Comparison of ENCODE assay signal across 25 cellular contexts in the genomic region with DNA sequence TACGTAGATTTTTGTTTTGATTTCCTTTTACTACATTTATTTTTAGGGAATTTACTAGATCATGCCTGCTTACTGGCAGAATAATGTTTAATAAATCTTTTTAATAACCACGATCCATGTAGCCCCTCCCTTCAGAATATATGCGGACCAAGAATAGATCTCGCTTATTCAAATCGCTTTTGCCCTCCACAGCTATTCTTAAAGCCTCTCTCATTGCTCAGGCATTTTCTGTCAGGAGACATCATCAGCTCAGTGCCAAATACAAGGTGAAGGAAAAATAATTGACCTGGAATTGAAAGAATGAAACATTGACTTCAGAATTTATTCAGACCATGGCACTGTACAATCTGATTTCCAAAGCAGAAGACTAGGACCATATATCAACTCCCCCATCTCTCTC. TPM values are rescaled to one million over a fixed set of nuclear protein-coding genes. Genes with fewer than 3 reads are reported as not detected.
A peak's percentile ranks its signal among the peaks of the same experiment; 100 is the strongest.
DNase-seq lines count a peak whose midpoint lies in the region; ATAC-seq and TF ChIP-seq lines count a peak whose summit lies in the region.
"Had no signal": no experiment of that assay in that cellular context is flagged by ENCODE, and none has a peak within 500 bp of the region (broad histone marks: within the 10 kb centered on the region; RNA-seq: fewer than 3 reads in every experiment).

No MANE protein-coding gene starts in this region.

- peak overlapping the region; percentile 43 for H3K27ac Mint-ChIP-seq in activated CD4-positive, alpha-beta T cell treated with anti-CD3 and anti-CD28 coated beads, Interleukin-2, amount 10 ng/mL, durations not matched to agents 24 days and 14 days
- H3K27ac Mint-ChIP-seq in T-helper 17 cell, result peak overlapping the region; percentile 83
- H3K27ac Mint-ChIP-seq: CD8-positive, alpha-beta T cell had no signal

- no peak for DNase-seq in activated CD4-positive, alpha-beta T cell treated with anti-CD3 and anti-CD28 coated beads, Interleukin-2, amount 10 ng/mL, durations not matched to agents 24 days and 14 days
- no peak for DNase-seq in activated CD4-positive, alpha-beta T cell treated with anti-CD3 and anti-CD28 coated beads for 1 hour
- DNase-seq in Right ventricle myocardium inferior (ENCODE audit: missing footprints) (no peak), left cardiac atrium (no peak), T-helper 17 cell (no peak)
- DNase-seq: 8988T; Calu3; CD8-positive, alpha-beta T cell; GOT3; HCEC 1CT; MG63; NCI-H1417; NCI-H1694 treated with DMSO at 0.1 percent for 48 hours; NCI-H2081 treated with DMSO at 0.1 percent for 48 hours; NCI-H2171 treated with DMSO at 0.1 percent for 48 hours; NCI-H446; NCI-H526 treated with DMSO at 0.1 percent for 48 hours; OCI-M1; SHP77 had no signal

- peaks cover 49% of the 10 kb centered on the region for H3K4me1 Mint-ChIP-seq in activated CD4-positive, alpha-beta T cell treated with anti-CD3 and anti-CD28 coated beads, Interleukin-2, amount 10 ng/mL, durations not matched to agents 24 days and 14 days
- peaks cover 32% of the 10 kb centered on the region for H3K4me1 Mint-ChIP-seq in T-helper 17 cell

- peak; percentile 64 for ATAC-seq in Right ventricle myocardium inferior
- ATAC-seq in left cardiac atrium, result no peak
- no peak for ATAC-seq in T-helper 17 cell
- ATAC-seq in HG03045 (IDR thresholded peaks at IDR 0.05; ENCODE audit: unreplicated experiment), result no peak
- no peak for ATAC-seq in GM18511 (IDR thresholded peaks at IDR 0.05; ENCODE audit: unreplicated experiment)
- ATAC-seq: CD8-positive, alpha-beta T cell had no signal

- H3K27ac ChIP-seq in neutrophil, result peak overlapping the region; percentile 97

- H3K9me3 ChIP-seq in T-helper 17 cell (ENCODE audit: control insufficient read depth, low read length, poor library complexity, severe bottlenecking), result no peaks in the 10 kb centered on the region
- H3K9me3 ChIP-seq in neutrophil, result no peaks in the 10 kb centered on the region
- H3K9me3 ChIP-seq: BLaER1 treated with 17β-estradiol and CSF1 and Interleukin-3, amounts not matched to agents 10 nM and 100 nM; MG63 had no signal

- no peak for TF ChIP-seq CTCF in neutrophil (IDR thresholded peaks at IDR 0.05)

- peaks cover 63% of the 10 kb centered on the region for H3K36me3 Mint-ChIP-seq in activated CD4-positive, alpha-beta T cell treated with anti-CD3 and anti-CD28 coated beads, Interleukin-2, amount 10 ng/mL, durations not matched to agents 24 days and 14 days (ENCODE audit: low read depth)
- H3K36me3 Mint-ChIP-seq in T-helper 17 cell (ENCODE audit: low read depth), result peaks cover 13% of the 10 kb centered on the region

- no peaks in the 10 kb centered on the region for H3K27me3 Mint-ChIP-seq in activated CD4-positive, alpha-beta T cell treated with anti-CD3 and anti-CD28 coated beads, Interleukin-2, amount 10 ng/mL, durations not matched to agents 24 days and 14 days
- H3K27me3 Mint-ChIP-seq in T-helper 17 cell, result no peaks in the 10 kb centered on the region

- H3K4me3 Mint-ChIP-seq in activated CD4-positive, alpha-beta T cell treated with anti-CD3 and anti-CD28 coated beads, Interleukin-2, amount 10 ng/mL, durations not matched to agents 24 days and 14 days, result no peak overlapping the region
- H3K4me3 Mint-ChIP-seq in T-helper 17 cell, result no peak overlapping the region
- H3K4me3 Mint-ChIP-seq: CD8-positive, alpha-beta T cell had no signal

- H3K4me3 ChIP-seq in neutrophil (ENCODE audit: low read depth in 1 of 2, low read length in 1 of 2), result no peak overlapping the region
- H3K4me3 ChIP-seq: BLaER1 treated with 17β-estradiol and CSF1 and Interleukin-3, amounts not matched to agents 10 nM and 100 nM; MG63 had no signal

- peaks cover 96 to 100% of the 10 kb centered on the region in 2 experiments for H3K4me1 ChIP-seq in neutrophil (ENCODE audit: control insufficient read depth in 1 of 2, insufficient read depth in 1 of 2, low read depth in 1 of 2, low read length in 1 of 2)

- no peaks in the 10 kb centered on the region for H3K27me3 ChIP-seq in neutrophil
- H3K27me3 ChIP-seq: BLaER1 treated with 17β-estradiol and CSF1 and Interleukin-3, amounts not matched to agents 10 nM and 100 nM; MG63 had no signal

- no peaks in the 10 kb centered on the region for H3K9me3 Mint-ChIP-seq in activated CD4-positive, alpha-beta T cell treated with anti-CD3 and anti-CD28 coated beads, Interleukin-2, amount 10 ng/mL, durations not matched to agents 24 days and 14 days
- H3K9me3 Mint-ChIP-seq: CD8-positive, alpha-beta T cell had no signal

- intact Hi-C loops in activated CD4-positive, alpha-beta T cell treated with anti-CD3 and anti-CD28 coated beads, Interleukin-2, amount 10 ng/mL, durations not matched to agents 24 days and 14 days (cut with micrococcal nuclease), result no loop called here
- intact Hi-C loops in Right ventricle myocardium inferior (cut with DNase I) (no loop called here), left cardiac atrium (cut with DNase I) (no loop called here)

- peaks cover 73% of the 10 kb centered on the region for H3K36me3 ChIP-seq in neutrophil
- H3K36me3 ChIP-seq: MG63 had no signal

RNA-seq across cellular contexts. Expression of a gene that starts 10.0 kb away (rescaled TPM):
- 303 and 318 TPM in 2 replicates for total RNA-seq in activated CD4-positive, alpha-beta T cell treated with anti-CD3 and anti-CD28 coated beads, Interleukin-2, amount 10 ng/mL, durations not matched to agents 24 days and 14 days
- total RNA-seq in Right ventricle myocardium inferior, result 3.3 TPM
- 1 to 10 TPM; 2.5 to 5.3 TPM for total RNA-seq in left cardiac atrium
- 10 to 100 TPM; 79.9 to 84.0 TPM for total RNA-seq in T-helper 17 cell
- total RNA-seq: Calu3, Daoy, LHCN-M2 had no signal

RNA-seq across cellular contexts. Expression of a gene that starts 17.3 kb away (rescaled TPM):
- total RNA-seq in activated CD4-positive, alpha-beta T cell treated with anti-CD3 and anti-CD28 coated beads, Interleukin-2, amount 10 ng/mL, durations not matched to agents 24 days and 14 days, result 64.6 and 65.4 TPM in 2 replicates
- total RNA-seq in Right ventricle myocardium inferior (2.2 TPM), left cardiac atrium (1 to 10 TPM; 1.0 to 1.1 TPM), T-helper 17 cell (10 to 100 TPM; 24.5 to 26.4 TPM)
- total RNA-seq: LHCN-M2 had no signal

RNA-seq across cellular contexts. Expression of a gene that starts 29.3 kb away (rescaled TPM):
- 18.5 and 19.3 TPM in 2 replicates for total RNA-seq in activated CD4-positive, alpha-beta T cell treated with anti-CD3 and anti-CD28 coated beads, Interleukin-2, amount 10 ng/mL, durations not matched to agents 24 days and 14 days
- total RNA-seq in Right ventricle myocardium inferior (11.4 TPM), left cardiac atrium (10 to 100 TPM; 11.6 to 47.8 TPM), T-helper 17 cell (under 1 TPM; 0.50 to 0.99 TPM)
- total RNA-seq: LHCN-M2 had no signal

RNA-seq across cellular contexts. Expression of a gene that starts 58.4 kb away (rescaled TPM):
- 0.02 and 0.05 TPM in 2 replicates for total RNA-seq in activated CD4-positive, alpha-beta T cell treated with anti-CD3 and anti-CD28 coated beads, Interleukin-2, amount 10 ng/mL, durations not matched to agents 24 days and 14 days
- total RNA-seq in Right ventricle myocardium inferior (18.3 TPM), left cardiac atrium (10 to 100 TPM in 1 of 2 donors, 1 to 10 TPM in 1; 3.3 to 10.1 TPM), T-helper 17 cell (not detected)
- total RNA-seq: Calu3; CD8-positive, alpha-beta T cell; Daoy; LHCN-M2 had no signal

Comparison
In these comparisons a context has a peak if more than half of its experiments do, and no peak if none do; other contexts are left out.
1. RNA of a gene that starts 10.0 kb away (total RNA-seq): 303 to 318 TPM in activated CD4-positive, alpha-beta T cell treated with anti-CD3 and anti-CD28 coated beads, Interleukin-2, amount 10 ng/mL, durations not matched to agents 24 days and 14 days and 79.9 to 84.0 TPM in T-helper 17 cell; 2.5 to 5.3 TPM in left cardiac atrium and 3.3 TPM in Right ventricle myocardium inferior (single experiment); every median in the first group is over 10 times any median in the second.